8 cellular contexts compared by ENCODE assay signal in the genomic region with DNA sequence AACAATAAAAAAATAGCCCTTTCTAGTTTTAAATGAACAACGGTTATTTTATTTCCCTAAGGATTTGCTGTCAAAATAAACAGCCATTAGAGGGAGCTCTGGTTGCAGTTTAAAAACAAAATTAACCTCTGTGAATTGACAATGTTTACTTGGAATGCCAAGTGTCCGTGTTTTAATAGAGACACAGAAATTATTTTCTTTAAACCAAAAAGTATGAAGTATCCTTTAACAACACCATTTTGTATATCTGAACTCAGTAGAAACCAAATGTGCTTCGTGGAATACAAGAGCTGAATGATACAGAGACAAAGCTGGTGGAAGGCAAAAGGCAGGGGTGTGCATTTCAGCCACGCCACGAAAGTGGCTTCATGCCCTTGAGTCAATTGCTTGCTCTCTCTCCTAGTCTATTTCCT.
DNase-seq lines count a peak whose midpoint lies in the region; ATAC-seq and TF ChIP-seq lines count a peak whose summit lies in the region.

No MANE protein-coding gene starts in this region.

- peak; percentile 50 for TF ChIP-seq CTCF in BE2C (IDR thresholded peaks at IDR 0.05; ENCODE audit: low read depth, low read length)
- peak; percentile 88 for TF ChIP-seq CTCF in VCaP (conservative IDR thresholded peaks at IDR 0.05)
- peak in 1 of 2 donors; percentile 16 for TF ChIP-seq CTCF in suprapubic skin (IDR thresholded peaks at IDR 0.05)
- TF ChIP-seq CTCF in tibial artery (IDR thresholded peaks at IDR 0.05): no peak

- H3K9me3 ChIP-seq in BE2C (no peaks in the 10 kb centered on the region), suprapubic skin (no peaks in the 10 kb centered on the region), tibial artery (no peaks in the 10 kb centered on the region)

- peaks cover 0 to 3% of the 10 kb centered on the region in 2 donors for H3K4me1 Mint-ChIP-seq in stimulated activated naive B cell treated with anti-CD40 and anti-IgM and Interleukin-4, amounts not matched to agents 10 μg/mL and 1 μg/mL and 100 μg/mL, for 72 hours

- TF ChIP-seq POLR2A in suprapubic skin (IDR thresholded peaks at IDR 0.05): no peak

- no peak for TF ChIP-seq EP300 in suprapubic skin (IDR thresholded peaks at IDR 0.05)

- WGBS in suprapubic skin: 16% methylated on average over 5 of the region's 5 CpGs

- H3K27ac ChIP-seq in VCaP (peak overlapping the region; percentile 9; the same call in 1 of the 2 replicates), suprapubic skin (no peak overlapping the region), tibial artery (no peak overlapping the region)

- H3K27me3 ChIP-seq in BE2C: no peaks in the 10 kb centered on the region
- H3K27me3 ChIP-seq in suprapubic skin: no peaks in the 10 kb centered on the region
- no peaks in the 10 kb centered on the region for H3K27me3 ChIP-seq in tibial artery

- H3K36me3 Mint-ChIP-seq in stimulated activated naive B cell treated with anti-CD40 and anti-IgM and Interleukin-4, amounts not matched to agents 10 μg/mL and 1 μg/mL and 100 μg/mL, for 72 hours: peaks cover 0 to 3% of the 10 kb centered on the region in 2 donors

- intact Hi-C loops in tibial artery (cut with DNase I; ENCODE audit: low total_unique reads): no loop called here

- DNase-seq in BE2C (no peak), HT-29 (ENCODE audit: low spot score) (peak; percentile 25), left kidney (ENCODE audit: low read depth, low spot score) (peak; percentile 28), suprapubic skin (ENCODE audit: low spot score in 2 of 2) (no peak), tibial artery (no peak), SKM-1 (lab: John Stamatoyannopoulos, UW; ENCODE audit: unreplicated experiment) (no peak)
- no peak for DNase-seq in stimulated activated naive B cell treated with anti-CD40 and anti-IgM and Interleukin-4, amounts not matched to agents 10 μg/mL and 1 μg/mL and 100 μg/mL, for 72 hours

- H3K4me3 ChIP-seq in BE2C (ENCODE audit: low read depth, low read length) (peak overlapping the region; percentile 42), suprapubic skin (no peak overlapping the region), tibial artery (no peak overlapping the region)

- H3K27me3 Mint-ChIP-seq in stimulated activated naive B cell treated with anti-CD40 and anti-IgM and Interleukin-4, amounts not matched to agents 10 μg/mL and 1 μg/mL and 100 μg/mL, for 72 hours: peaks cover 5 to 18% of the 10 kb centered on the region in 2 donors

- ATAC-seq in stimulated activated naive B cell treated with anti-CD40 and anti-IgM and Interleukin-4, amounts not matched to agents 10 μg/mL and 1 μg/mL and 100 μg/mL, for 72 hours (replicated peaks): no peak

- H3K36me3 ChIP-seq in BE2C: no peaks in the 10 kb centered on the region
- H3K36me3 ChIP-seq in suprapubic skin: no peaks in the 10 kb centered on the region
- H3K36me3 ChIP-seq in tibial artery: no peaks in the 10 kb centered on the region

- H3K4me1 ChIP-seq in BE2C: no peaks in the 10 kb centered on the region
- H3K4me1 ChIP-seq in suprapubic skin: no peaks in the 10 kb centered on the region
- H3K4me1 ChIP-seq in tibial artery: no peaks in the 10 kb centered on the region

- no peak overlapping the region for H3K27ac Mint-ChIP-seq in stimulated activated naive B cell treated with anti-CD40 and anti-IgM and Interleukin-4, amounts not matched to agents 10 μg/mL and 1 μg/mL and 100 μg/mL, for 72 hours

- H3K9me3 Mint-ChIP-seq in stimulated activated naive B cell treated with anti-CD40 and anti-IgM and Interleukin-4, amounts not matched to agents 10 μg/mL and 1 μg/mL and 100 μg/mL, for 72 hours: peaks cover 4 to 10% of the 10 kb centered on the region in 2 donors

- H3K4me3 Mint-ChIP-seq in stimulated activated naive B cell treated with anti-CD40 and anti-IgM and Interleukin-4, amounts not matched to agents 10 μg/mL and 1 μg/mL and 100 μg/mL, for 72 hours: no peak overlapping the region

Comparison
In these comparisons a context has a peak if more than half of its experiments do, and no peak if none do; other contexts are left out.
1. DNase-seq: peak in HT-29 (single experiment) and left kidney (single experiment); none in BE2C (single experiment), suprapubic skin (0 of 2), stimulated activated naive B cell treated with anti-CD40 and anti-IgM and Interleukin-4, amounts not matched to agents 10 μg/mL and 1 μg/mL and 100 μg/mL, for 72 hours (single experiment), tibial artery (0 of 2) and SKM-1 (single experiment).
2. CTCF ChIP-seq: peak in BE2C (single experiment) and VCaP (single experiment); none in tibial artery (0 of 2).